2 cellular contexts compared by ENCODE assay signal in the genomic region with DNA sequence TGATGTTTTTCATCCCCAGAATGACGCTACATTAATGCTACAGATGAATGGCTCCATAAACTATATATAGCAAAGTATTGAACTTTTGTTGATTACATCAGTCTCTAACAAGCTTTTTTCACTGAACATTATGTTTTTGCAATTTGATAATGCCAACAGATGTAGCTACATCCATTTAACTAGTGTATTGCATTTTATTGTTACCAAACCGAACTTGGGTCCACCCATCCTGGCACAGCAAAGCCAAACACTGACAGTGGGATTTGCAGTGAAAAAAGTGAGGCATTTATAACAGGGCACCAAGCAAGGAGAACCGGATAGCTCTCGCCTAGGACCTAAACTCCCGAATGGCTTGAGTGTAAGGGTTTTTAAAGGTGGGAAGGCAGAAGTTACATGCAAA.
TF ChIP-seq lines count a peak whose summit lies in the region.

No MANE protein-coding gene starts in this region.

TF ChIP-seq in SK-N-SH, 30 proteins besides CTCF, POLR2A, EP300 and RAD21 (continued from another document):
- TF ChIP-seq YY1 (IDR thresholded peaks at IDR 0.05; ENCODE audit: low read depth) (no peak), MEF2A (IDR thresholded peaks at IDR 0.05; ENCODE audit: borderline replicate concordance, low read depth) (no peak), MXI1 (IDR thresholded peaks at IDR 0.05; ENCODE audit: low read depth, low read length) (no peak), FOXJ3 (CRISPR knock-in tag; IDR thresholded peaks at IDR 0.05) (no peak), TCF12 (IDR thresholded peaks at IDR 0.05) (no peak)
- TF ChIP-seq, protein P1, sequence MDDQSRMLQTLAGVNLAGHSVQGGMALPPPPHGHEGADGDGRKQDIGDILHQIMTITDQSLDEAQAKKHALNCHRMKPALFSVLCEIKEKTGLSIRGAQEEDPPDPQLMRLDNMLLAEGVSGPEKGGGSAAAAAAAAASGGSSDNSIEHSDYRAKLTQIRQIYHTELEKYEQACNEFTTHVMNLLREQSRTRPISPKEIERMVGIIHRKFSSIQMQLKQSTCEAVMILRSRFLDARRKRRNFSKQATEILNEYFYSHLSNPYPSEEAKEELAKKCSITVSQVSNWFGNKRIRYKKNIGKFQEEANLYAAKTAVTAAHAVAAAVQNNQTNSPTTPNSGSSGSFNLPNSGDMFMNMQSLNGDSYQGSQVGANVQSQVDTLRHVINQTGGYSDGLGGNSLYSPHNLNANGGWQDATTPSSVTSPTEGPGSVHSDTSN (IDR thresholded peaks at IDR 0.05) = no peak
- TF ChIP-seq, protein P2, sequence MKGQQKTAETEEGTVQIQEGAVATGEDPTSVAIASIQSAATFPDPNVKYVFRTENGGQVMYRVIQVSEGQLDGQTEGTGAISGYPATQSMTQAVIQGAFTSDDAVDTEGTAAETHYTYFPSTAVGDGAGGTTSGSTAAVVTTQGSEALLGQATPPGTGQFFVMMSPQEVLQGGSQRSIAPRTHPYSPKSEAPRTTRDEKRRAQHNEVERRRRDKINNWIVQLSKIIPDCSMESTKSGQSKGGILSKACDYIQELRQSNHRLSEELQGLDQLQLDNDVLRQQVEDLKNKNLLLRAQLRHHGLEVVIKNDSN (IDR thresholded peaks at IDR 0.05; ENCODE audit: borderline replicate concordance, low read depth) = no peak

TF ChIP-seq in SK-N-SH treated with all-trans-retinoic acid at 6 μM for 48 hours, 23 proteins besides CTCF, POLR2A, EP300 and RAD21:
- TF ChIP-seq, protein P3, sequence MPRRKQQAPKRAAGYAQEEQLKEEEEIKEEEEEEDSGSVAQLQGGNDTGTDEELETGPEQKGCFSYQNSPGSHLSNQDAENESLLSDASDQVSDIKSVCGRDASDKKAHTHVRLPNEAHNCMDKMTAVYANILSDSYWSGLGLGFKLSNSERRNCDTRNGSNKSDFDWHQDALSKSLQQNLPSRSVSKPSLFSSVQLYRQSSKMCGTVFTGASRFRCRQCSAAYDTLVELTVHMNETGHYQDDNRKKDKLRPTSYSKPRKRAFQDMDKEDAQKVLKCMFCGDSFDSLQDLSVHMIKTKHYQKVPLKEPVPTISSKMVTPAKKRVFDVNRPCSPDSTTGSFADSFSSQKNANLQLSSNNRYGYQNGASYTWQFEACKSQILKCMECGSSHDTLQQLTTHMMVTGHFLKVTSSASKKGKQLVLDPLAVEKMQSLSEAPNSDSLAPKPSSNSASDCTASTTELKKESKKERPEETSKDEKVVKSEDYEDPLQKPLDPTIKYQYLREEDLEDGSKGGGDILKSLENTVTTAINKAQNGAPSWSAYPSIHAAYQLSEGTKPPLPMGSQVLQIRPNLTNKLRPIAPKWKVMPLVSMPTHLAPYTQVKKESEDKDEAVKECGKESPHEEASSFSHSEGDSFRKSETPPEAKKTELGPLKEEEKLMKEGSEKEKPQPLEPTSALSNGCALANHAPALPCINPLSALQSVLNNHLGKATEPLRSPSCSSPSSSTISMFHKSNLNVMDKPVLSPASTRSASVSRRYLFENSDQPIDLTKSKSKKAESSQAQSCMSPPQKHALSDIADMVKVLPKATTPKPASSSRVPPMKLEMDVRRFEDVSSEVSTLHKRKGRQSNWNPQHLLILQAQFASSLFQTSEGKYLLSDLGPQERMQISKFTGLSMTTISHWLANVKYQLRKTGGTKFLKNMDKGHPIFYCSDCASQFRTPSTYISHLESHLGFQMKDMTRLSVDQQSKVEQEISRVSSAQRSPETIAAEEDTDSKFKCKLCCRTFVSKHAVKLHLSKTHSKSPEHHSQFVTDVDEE (CRISPR knock-in tag; IDR thresholded peaks at IDR 0.05) = no peak
- TF ChIP-seq ZNF8 (CRISPR knock-in tag; IDR thresholded peaks at IDR 0.05) = no peak
- no peak for TF ChIP-seq ISL1 (CRISPR knock-in tag; IDR thresholded peaks at IDR 0.05)
- TF ChIP-seq ZNF565 (CRISPR knock-in tag; conservative IDR thresholded peaks at IDR 0.05; ENCODE audit: low read depth) = no peak
- TF ChIP-seq, protein P4, sequence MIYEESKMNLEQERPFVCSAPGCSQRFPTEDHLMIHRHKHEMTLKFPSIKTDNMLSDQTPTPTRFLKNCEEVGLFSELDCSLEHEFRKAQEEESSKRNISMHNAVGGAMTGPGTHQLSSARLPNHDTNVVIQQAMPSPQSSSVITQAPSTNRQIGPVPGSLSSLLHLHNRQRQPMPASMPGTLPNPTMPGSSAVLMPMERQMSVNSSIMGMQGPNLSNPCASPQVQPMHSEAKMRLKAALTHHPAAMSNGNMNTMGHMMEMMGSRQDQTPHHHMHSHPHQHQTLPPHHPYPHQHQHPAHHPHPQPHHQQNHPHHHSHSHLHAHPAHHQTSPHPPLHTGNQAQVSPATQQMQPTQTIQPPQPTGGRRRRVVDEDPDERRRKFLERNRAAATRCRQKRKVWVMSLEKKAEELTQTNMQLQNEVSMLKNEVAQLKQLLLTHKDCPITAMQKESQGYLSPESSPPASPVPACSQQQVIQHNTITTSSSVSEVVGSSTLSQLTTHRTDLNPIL (CRISPR knock-in tag; IDR thresholded peaks at IDR 0.05; ENCODE audit: low read depth) = no peak
- TF ChIP-seq TOX (CRISPR knock-in tag; IDR thresholded peaks at IDR 0.05; ENCODE audit: borderline replicate concordance) = no peak
- no peak for TF ChIP-seq ZFP30 (CRISPR knock-in tag; IDR thresholded peaks at IDR 0.05)
